8 cellular contexts compared by ENCODE assay signal in genomic region chr16:12228607-12229499, GRCh38.
DNase-seq lines count a peak whose midpoint lies in the region; ATAC-seq, FAIRE-seq and TF ChIP-seq lines count a peak whose summit lies in the region.

No MANE protein-coding gene starts in this region.

- FAIRE-seq in endothelial cell of umbilical vein (lab: Jason Lieb, UNC) = peak; percentile 85

- H3K9me1 ChIP-seq in endothelial cell of umbilical vein (replicated peaks; ENCODE audit: control insufficient read depth, extremely low read depth, insufficient read depth, low read length) = no peaks in the 10 kb centered on the region

- H3K27me3 ChIP-seq in endothelial cell of umbilical vein (ENCODE audit: control insufficient read depth in 2 of 2, insufficient read depth in 2 of 2, low read length in 2 of 2) = no peaks in the 10 kb centered on the region

- no peak overlapping the region for H3K4me3 Mint-ChIP-seq in activated CD4-positive, alpha-beta T cell treated with anti-CD3 and anti-CD28 coated beads for 36 hours
- no peak overlapping the region for H3K4me3 Mint-ChIP-seq in mesothelial cell of epicardium

- no peaks in the 10 kb centered on the region for H3K36me3 ChIP-seq in endothelial cell of umbilical vein (ENCODE audit: control insufficient read depth in 2 of 2, extremely low read depth in 1 of 2, insufficient read depth in 2 of 2, low read length in 2 of 2)

- dilution Hi-C loops in endothelial cell of umbilical vein (cut with MboI; ENCODE audit: extremely low pct_ligation_motif_present, low sequenced_read_pairs) = no loop called here

- no peaks in the 10 kb centered on the region for H3K9me3 Mint-ChIP-seq in activated CD4-positive, alpha-beta T cell treated with anti-CD3 and anti-CD28 coated beads for 36 hours (ENCODE audit: low read depth)
- no peaks in the 10 kb centered on the region for H3K9me3 Mint-ChIP-seq in mesothelial cell of epicardium

- TF ChIP-seq POLR2A in endothelial cell of umbilical vein (IDR thresholded peaks at IDR 0.05; ENCODE audit: low read depth, low read length) = no peak

- peak overlapping the region; percentile 43 for H3K27ac Mint-ChIP-seq in activated CD4-positive, alpha-beta T cell treated with anti-CD3 and anti-CD28 coated beads for 36 hours
- no peak overlapping the region for H3K27ac Mint-ChIP-seq in mesothelial cell of epicardium

- H4K20me1 ChIP-seq in endothelial cell of umbilical vein (replicated peaks; ENCODE audit: control insufficient read depth, extremely low read depth, insufficient read depth, low read length) = no peaks in the 10 kb centered on the region

- CTCF ChIA-PET in activated CD4-positive, alpha-beta T cell treated with anti-CD3 and anti-CD28 coated beads for 36 hours (lab: Charles Lee) = interaction anchor here (0.6 to 2.0 kb wide), 8 partner anchors 23 to 1176 kb away, joined by 3 to 16 read pairs (median 4); no protein-coding TSS in a partner anchor
- CTCF ChIA-PET in endothelial cell of umbilical vein (lab: Charles Lee) = interaction anchor here (0.6 to 1.9 kb wide), 39 partner anchors 11 to 1691 kb away, joined by 3 to 29 read pairs (median 4); partner anchors contain the start of gene ERCC4

- POLR2A ChIA-PET in activated CD4-positive, alpha-beta T cell treated with anti-CD3 and anti-CD28 coated beads for 36 hours (lab: Charles Lee) = no interaction called here
- POLR2A ChIA-PET in endothelial cell of umbilical vein (lab: Charles Lee) = no interaction called here

- intact Hi-C loops in activated CD4-positive, alpha-beta T cell treated with anti-CD3 and anti-CD28 coated beads for 36 hours (cut with DNase I, micrococcal nuclease) = loop anchor here in 1 of 2 experiments (1.0 to 5.0 kb wide), 2 partner anchors 134 to 588 kb away; no protein-coding TSS in a partner anchor
- intact Hi-C loops in endothelial cell of umbilical vein (cut with micrococcal nuclease) = loop anchor here (1.0 to 5.0 kb wide), 3 partner anchors 112 to 590 kb away; no protein-coding TSS in a partner anchor

- H3K27ac ChIP-seq in endothelial cell of umbilical vein (ENCODE audit: insufficient read depth, low read depth, low read length) = no peak overlapping the region

- no peaks in the 10 kb centered on the region for H3K79me2 ChIP-seq in endothelial cell of umbilical vein (ENCODE audit: control insufficient read depth, insufficient read depth, low read length)

- peak; percentile 68 for DNase-seq in activated CD4-positive, alpha-beta T cell treated with anti-CD3 and anti-CD28 coated beads for 36 hours
- no peak for DNase-seq in activated CD4-positive, alpha-beta T cell treated with anti-CD3 and anti-CD28 coated beads, Interleukin-2, amount 50 U/mL, for 4 hours
- peak; percentile 27 for DNase-seq in SW480 (ENCODE audit: low spot score)
- DNase-seq in endothelial cell of umbilical vein (ENCODE audit: low read depth, low spot score) = peak; percentile 67
- peak in 1 of 2 experiments; percentile 65 for DNase-seq in mesothelial cell of epicardium (ENCODE audit: low spot score in 2 of 2, unreplicated experiment in 2 of 2)
- peak; percentile 48 for DNase-seq in ureter (ENCODE audit: low spot score)
- DNase-seq in NCI-H2081 treated with DMSO at 0.1 percent for 48 hours (lab: John Stamatoyannopoulos, UW) = no peak

- H3K4me2 ChIP-seq in endothelial cell of umbilical vein (ENCODE audit: insufficient read depth, low read length) = no peak overlapping the region

- no peaks in the 10 kb centered on the region for H3K4me1 ChIP-seq in endothelial cell of umbilical vein (ENCODE audit: control insufficient read depth, extremely low read depth, insufficient read depth, low read length)

- H3K9ac ChIP-seq in endothelial cell of umbilical vein (replicated peaks; ENCODE audit: extremely low read depth, insufficient read depth, low read length) = no peak overlapping the region

- peak; percentile 77 for ATAC-seq in activated CD4-positive, alpha-beta T cell treated with anti-CD3 and anti-CD28 coated beads for 36 hours

- no peak overlapping the region for H3K4me3 ChIP-seq in endothelial cell of umbilical vein (replicated peaks in 1 of 3; ENCODE audit: insufficient read depth in 1 of 3, low read depth in 1 of 3, low read length in 3 of 3)

- no TSS peak for BruUV-seq in endothelial cell of umbilical vein (replicated peaks; lab: Mats Ljungman, UMichigan)

- no peaks in the 10 kb centered on the region for H3K9me3 ChIP-seq in endothelial cell of umbilical vein (replicated peaks; ENCODE audit: control insufficient read depth, insufficient read depth, low read length)

- peaks cover 17% of the 10 kb centered on the region for H3K4me1 Mint-ChIP-seq in activated CD4-positive, alpha-beta T cell treated with anti-CD3 and anti-CD28 coated beads for 36 hours
- H3K4me1 Mint-ChIP-seq in mesothelial cell of epicardium = peaks cover 11% of the 10 kb centered on the region

- H2AFZ ChIP-seq in endothelial cell of umbilical vein (ENCODE audit: low read depth, low read length) = no peak overlapping the region

- TF ChIP-seq CTCF in LNCAP (IDR thresholded peaks at IDR 0.05) (peak; percentile 78), endothelial cell of umbilical vein (IDR thresholded peaks at IDR 0.05; ENCODE audit: extremely low read depth in 1 of 2, insufficient read depth in 1 of 2, low read depth in 1 of 2, low read length in 2 of 2) (peak; percentile 64 to 93), mesothelial cell of epicardium (IDR thresholded peaks at IDR 0.05; ENCODE audit: unreplicated experiment) (peak; percentile 58)

- no peaks in the 10 kb centered on the region for H3K27me3 Mint-ChIP-seq in activated CD4-positive, alpha-beta T cell treated with anti-CD3 and anti-CD28 coated beads for 36 hours
- no peaks in the 10 kb centered on the region for H3K27me3 Mint-ChIP-seq in mesothelial cell of epicardium (ENCODE audit: low read depth)

- H3K36me3 Mint-ChIP-seq in activated CD4-positive, alpha-beta T cell treated with anti-CD3 and anti-CD28 coated beads for 36 hours (ENCODE audit: low read depth) = no peaks in the 10 kb centered on the region
- no peaks in the 10 kb centered on the region for H3K36me3 Mint-ChIP-seq in mesothelial cell of epicardium

TF ChIP-seq in endothelial cell of umbilical vein, 7 proteins besides CTCF, POLR2A, EP300 and RAD21:
- TF ChIP-seq EZH2 (IDR thresholded peaks at IDR 0.05; ENCODE audit: borderline replicate concordance, low read depth, low read length, severe bottlenecking) = no peak
- no peak for TF ChIP-seq GATA2 (IDR thresholded peaks at IDR 0.05; ENCODE audit: insufficient read depth, insufficient read length, low read depth, low read length)
- TF ChIP-seq MYC (IDR thresholded peaks at IDR 0.05; ENCODE audit: low read depth, low read length) = no peak
- TF ChIP-seq JUN (IDR thresholded peaks at IDR 0.05; ENCODE audit: borderline replicate concordance, insufficient read depth, insufficient read length, low read depth) = no peak
- TF ChIP-seq FOS (IDR thresholded peaks at IDR 0.05; ENCODE audit: borderline replicate concordance, insufficient read depth, low read length) = no peak
- TF ChIP-seq MAX (IDR thresholded peaks at IDR 0.05; ENCODE audit: insufficient read depth, insufficient read length) = no peak
- no peak for TF ChIP-seq POLR2AphosphoS5 (IDR thresholded peaks at IDR 0.05; ENCODE audit: insufficient read depth, low read depth, low read length)

Comparison
In these comparisons a context has a peak if more than half of its experiments do, and no peak if none do; other contexts are left out.
1. DNase-seq: peak in activated CD4-positive, alpha-beta T cell treated with anti-CD3 and anti-CD28 coated beads for 36 hours (single experiment), SW480 (single experiment), endothelial cell of umbilical vein (single experiment) and ureter (single experiment); none in activated CD4-positive, alpha-beta T cell treated with anti-CD3 and anti-CD28 coated beads, Interleukin-2, amount 50 U/mL, for 4 hours (0 of 2) and NCI-H2081 treated with DMSO at 0.1 percent for 48 hours (single experiment).
2. Peak in every context shown above with its lines, with median percentiles within 50 percentile points of each other: CTCF ChIP-seq.